In the genomic region with DNA sequence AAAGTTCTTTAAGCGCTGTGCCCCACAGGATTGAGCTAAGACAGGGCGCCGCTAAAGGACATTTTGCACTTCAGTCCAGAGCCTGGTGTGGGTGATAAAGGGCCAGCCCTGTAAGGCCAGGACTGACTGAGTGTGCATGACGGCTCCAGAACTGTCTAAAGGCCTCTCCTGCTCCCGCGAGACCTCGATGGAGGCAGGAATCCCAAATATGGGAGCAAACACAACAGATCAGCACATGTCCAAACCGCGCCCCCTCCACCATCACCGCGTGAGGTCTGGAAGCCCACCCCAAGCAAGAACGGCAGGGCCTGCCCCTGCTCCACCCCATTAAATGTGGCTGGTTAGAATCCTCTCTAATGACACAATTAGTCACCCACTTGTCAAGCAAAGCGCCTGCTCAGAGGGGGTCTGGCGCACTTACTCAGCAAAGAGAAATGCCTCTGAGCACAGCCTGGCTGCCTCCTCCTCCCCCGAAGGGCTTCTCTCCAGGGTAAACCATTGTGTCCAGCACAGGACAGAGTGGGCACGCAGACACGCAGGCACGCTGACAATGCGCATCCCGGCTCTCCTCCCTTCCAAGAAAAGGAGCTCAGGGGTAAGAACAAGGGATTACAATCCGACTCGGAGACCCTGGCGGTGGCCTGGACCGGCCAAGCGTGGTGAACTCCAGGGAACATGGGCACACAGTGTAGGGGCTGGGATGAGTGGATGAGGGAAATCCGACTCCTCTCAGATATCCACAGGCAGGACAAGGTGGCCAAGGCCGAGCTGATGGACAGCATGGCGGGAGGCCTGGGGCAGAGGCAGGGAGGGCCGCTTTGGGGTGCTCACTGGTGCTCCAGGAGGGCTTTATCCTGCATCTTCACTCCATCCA, we compare ENCODE assay signal across 8 cellular contexts. TPM values are rescaled to one million over a fixed set of nuclear protein-coding genes. Genes with fewer than 3 reads are reported as not detected.
DNase-seq lines count a peak whose midpoint lies in the region; ATAC-seq and TF ChIP-seq lines count a peak whose summit lies in the region.

No MANE protein-coding gene starts in this region.

- CTCF ChIA-PET in activated naive CD4-positive, alpha-beta T cell treated with anti-CD3 and anti-CD28 coated beads, Interleukin-2, amount 10 ng/mL, durations not matched to agents 7 days and 5 days (lab: Charles Lee): interaction anchor here (0.6 to 2.9 kb wide), 3 partner anchors 10 to 127 kb away, joined by 4 to 10 read pairs (median 5); no protein-coding TSS in a partner anchor

- H3K4me3 ChIP-seq in osteoblast (ENCODE audit: insufficient read depth, low read length) (peak overlapping the region; percentile 85), MM.1S (ENCODE audit: low read length) (no peak overlapping the region)

- H2AFZ ChIP-seq in osteoblast (ENCODE audit: low read length) (peak overlapping the region; percentile 3), MM.1S (ENCODE audit: low read length) (no peak overlapping the region)

- H4K20me1 ChIP-seq in osteoblast (ENCODE audit: insufficient read depth, low read length) (peaks cover 56% of the 10 kb centered on the region), MM.1S (ENCODE audit: insufficient read depth, low read length) (no peaks in the 10 kb centered on the region)

- no peak overlapping the region for H3K27ac Mint-ChIP-seq in activated naive CD4-positive, alpha-beta T cell treated with anti-CD3 and anti-CD28 coated beads, Interleukin-2, amount 10 ng/mL, durations not matched to agents 7 days and 5 days
- H3K27ac Mint-ChIP-seq in activated T-helper 1 cell treated with anti-CD3 and anti-CD28 coated beads, Interleukin-12 subunit alpha, Interleukin-12 subunit beta, Interleukin-2, Interleukin-4 antibody, amounts not matched to agents 30 ng/mL and 10 ng/mL and 1 ng/mL, durations not matched to agents 14 hours and 24 hours and 36 hours: no peak overlapping the region

- no peaks in the 10 kb centered on the region for H3K9me2 ChIP-seq in MM.1S (replicated peaks; ENCODE audit: insufficient read depth, low read length)

- ATAC-seq in GM19328 (IDR thresholded peaks at IDR 0.05; ENCODE audit: unreplicated experiment): no peak

- TF ChIP-seq CTCF in osteoblast (IDR thresholded peaks at IDR 0.05; ENCODE audit: extremely low read depth, low read depth, low read length): no peak
- TF ChIP-seq CTCF in MM.1S (IDR thresholded peaks at IDR 0.05; ENCODE audit: low read length): no peak

- H3K4me1 Mint-ChIP-seq in activated naive CD4-positive, alpha-beta T cell treated with anti-CD3 and anti-CD28 coated beads, Interleukin-2, amount 10 ng/mL, durations not matched to agents 7 days and 5 days: peaks cover 29% of the 10 kb centered on the region
- H3K4me1 Mint-ChIP-seq in activated T-helper 1 cell treated with anti-CD3 and anti-CD28 coated beads, Interleukin-12 subunit alpha, Interleukin-12 subunit beta, Interleukin-2, Interleukin-4 antibody, amounts not matched to agents 30 ng/mL and 10 ng/mL and 1 ng/mL, durations not matched to agents 14 hours and 24 hours and 36 hours (ENCODE audit: low read depth): peaks cover 12% of the 10 kb centered on the region

- no peak overlapping the region for H3K9ac ChIP-seq in MM.1S (ENCODE audit: low read length)

- peaks cover 32% of the 10 kb centered on the region for H3K36me3 ChIP-seq in osteoblast (ENCODE audit: insufficient read depth, low read length)
- H3K36me3 ChIP-seq in MM.1S (replicated peaks; ENCODE audit: insufficient read depth, low read length): no peaks in the 10 kb centered on the region

- peaks cover 32% of the 10 kb centered on the region for H3K27me3 Mint-ChIP-seq in activated naive CD4-positive, alpha-beta T cell treated with anti-CD3 and anti-CD28 coated beads, Interleukin-2, amount 10 ng/mL, durations not matched to agents 7 days and 5 days
- H3K27me3 Mint-ChIP-seq in activated T-helper 1 cell treated with anti-CD3 and anti-CD28 coated beads, Interleukin-12 subunit alpha, Interleukin-12 subunit beta, Interleukin-2, Interleukin-4 antibody, amounts not matched to agents 30 ng/mL and 10 ng/mL and 1 ng/mL, durations not matched to agents 14 hours and 24 hours and 36 hours (ENCODE audit: insufficient read depth): peaks cover 6% of the 10 kb centered on the region

- no peaks in the 10 kb centered on the region for H3K9me3 Mint-ChIP-seq in activated naive CD4-positive, alpha-beta T cell treated with anti-CD3 and anti-CD28 coated beads, Interleukin-2, amount 10 ng/mL, durations not matched to agents 7 days and 5 days
- H3K9me3 Mint-ChIP-seq in activated T-helper 1 cell treated with anti-CD3 and anti-CD28 coated beads, Interleukin-12 subunit alpha, Interleukin-12 subunit beta, Interleukin-2, Interleukin-4 antibody, amounts not matched to agents 30 ng/mL and 10 ng/mL and 1 ng/mL, durations not matched to agents 14 hours and 24 hours and 36 hours: no peaks in the 10 kb centered on the region

- H3K9me3 ChIP-seq in osteoblast (ENCODE audit: low read depth, low read length): no peaks in the 10 kb centered on the region
- H3K9me3 ChIP-seq in MM.1S (replicated peaks; ENCODE audit: insufficient read depth, low read length): no peaks in the 10 kb centered on the region

- no peaks in the 10 kb centered on the region for H3K27me3 ChIP-seq in osteoblast (ENCODE audit: insufficient read depth, low read length)
- H3K27me3 ChIP-seq in MM.1S (replicated peaks; ENCODE audit: insufficient read depth, low read length): 0 out of 2 replicates have a peak, but pooled peaks cover 5% of the 10 kb centered on the region

- DNase-seq in activated naive CD4-positive, alpha-beta T cell treated with anti-CD3 and anti-CD28 coated beads, Interleukin-2, amount 10 ng/mL, durations not matched to agents 7 days and 5 days: no peak
- DNase-seq in activated naive CD4-positive, alpha-beta T cell treated with anti-CD3 and anti-CD28 coated beads, Interleukin-2, amount 50 U/mL, for 16 hours: no peak
- no peak for DNase-seq in activated T-helper 1 cell treated with anti-CD3 and anti-CD28 coated beads, Interleukin-12 subunit alpha, Interleukin-12 subunit beta, Interleukin-2, Interleukin-4 antibody, amounts not matched to agents 30 ng/mL and 10 ng/mL and 1 ng/mL, durations not matched to agents 14 hours and 24 hours and 36 hours (ENCODE audit: low spot score)
- DNase-seq in head of caudate nucleus (peak in 37 of 42 donors; percentile 47 to 91 (median 70)), osteoblast (ENCODE audit: insufficient read length, low spot score, missing footprints) (peak; percentile 99), MM.1S (no peak), DMS 273 treated with DMSO at 0.1 percent for 48 hours (lab: John Stamatoyannopoulos, UW) (no peak)

- peaks cover 32% of the 10 kb centered on the region for H3K4me1 ChIP-seq in osteoblast (ENCODE audit: insufficient read depth, low read length)
- H3K4me1 ChIP-seq in MM.1S (ENCODE audit: low read length): peaks cover under 1% of the 10 kb centered on the region

- H3K4me2 ChIP-seq in osteoblast (ENCODE audit: insufficient read depth, low read length) (peak overlapping the region; percentile 96), MM.1S (ENCODE audit: low read depth, low read length) (no peak overlapping the region)

- peaks cover 18% of the 10 kb centered on the region for H3K36me3 Mint-ChIP-seq in activated naive CD4-positive, alpha-beta T cell treated with anti-CD3 and anti-CD28 coated beads, Interleukin-2, amount 10 ng/mL, durations not matched to agents 7 days and 5 days
- H3K36me3 Mint-ChIP-seq in activated T-helper 1 cell treated with anti-CD3 and anti-CD28 coated beads, Interleukin-12 subunit alpha, Interleukin-12 subunit beta, Interleukin-2, Interleukin-4 antibody, amounts not matched to agents 30 ng/mL and 10 ng/mL and 1 ng/mL, durations not matched to agents 14 hours and 24 hours and 36 hours (ENCODE audit: low read depth): peaks cover 12% of the 10 kb centered on the region

- intact Hi-C loops in activated T-helper 1 cell treated with anti-CD3 and anti-CD28 coated beads, Interleukin-12 subunit alpha, Interleukin-12 subunit beta, Interleukin-2, Interleukin-4 antibody, amounts not matched to agents 30 ng/mL and 10 ng/mL and 1 ng/mL, durations not matched to agents 14 hours and 24 hours and 36 hours (cut with micrococcal nuclease): no loop called here
- intact Hi-C loops in head of caudate nucleus (cut with DNase I): no loop called here

- H3K27ac ChIP-seq in osteoblast (ENCODE audit: low read depth, low read length) (peak overlapping the region; percentile 99), MM.1S (ENCODE audit: low read length) (no peak overlapping the region)

- peaks cover 7% of the 10 kb centered on the region; the same call in 1 of the 2 replicates for H3F3A ChIP-seq in MM.1S (ENCODE audit: insufficient read depth, low read length)

- H3K79me2 ChIP-seq in osteoblast (ENCODE audit: insufficient read depth, low read length) (peaks cover 81% of the 10 kb centered on the region), MM.1S (ENCODE audit: low read length) (peaks cover 8% of the 10 kb centered on the region)

- peak overlapping the region; percentile 64 for H3K4me3 Mint-ChIP-seq in activated naive CD4-positive, alpha-beta T cell treated with anti-CD3 and anti-CD28 coated beads, Interleukin-2, amount 10 ng/mL, durations not matched to agents 7 days and 5 days
- peak overlapping the region; percentile 75 for H3K4me3 Mint-ChIP-seq in activated T-helper 1 cell treated with anti-CD3 and anti-CD28 coated beads, Interleukin-12 subunit alpha, Interleukin-12 subunit beta, Interleukin-2, Interleukin-4 antibody, amounts not matched to agents 30 ng/mL and 10 ng/mL and 1 ng/mL, durations not matched to agents 14 hours and 24 hours and 36 hours

RNA-seq across cellular contexts. Expression of gene MXRA7, which starts 1.5 kb away (rescaled TPM):
- total RNA-seq in activated T-helper 1 cell treated with anti-CD3 and anti-CD28 coated beads, Interleukin-12 subunit alpha, Interleukin-12 subunit beta, Interleukin-2, Interleukin-4 antibody, amounts not matched to agents 30 ng/mL and 10 ng/mL and 1 ng/mL, durations not matched to agents 14 hours and 24 hours and 36 hours: 3.8 and 5.1 TPM in 2 replicates
- total RNA-seq in osteoblast: 352 and 388 TPM in 2 replicates

RNA-seq across cellular contexts. Expression of gene JMJD6, which starts 17.1 kb away (rescaled TPM):
- total RNA-seq in activated T-helper 1 cell treated with anti-CD3 and anti-CD28 coated beads, Interleukin-12 subunit alpha, Interleukin-12 subunit beta, Interleukin-2, Interleukin-4 antibody, amounts not matched to agents 30 ng/mL and 10 ng/mL and 1 ng/mL, durations not matched to agents 14 hours and 24 hours and 36 hours: 80.5 TPM in 2 replicates
- total RNA-seq in osteoblast: 18.8 and 21.5 TPM in 2 replicates

RNA-seq across cellular contexts. Expression of gene METTL23, which starts 17.3 kb away (rescaled TPM):
- 35.5 and 38.2 TPM in 2 replicates for total RNA-seq in activated T-helper 1 cell treated with anti-CD3 and anti-CD28 coated beads, Interleukin-12 subunit alpha, Interleukin-12 subunit beta, Interleukin-2, Interleukin-4 antibody, amounts not matched to agents 30 ng/mL and 10 ng/mL and 1 ng/mL, durations not matched to agents 14 hours and 24 hours and 36 hours
- 25.7 and 28.6 TPM in 2 replicates for total RNA-seq in osteoblast

RNA-seq across cellular contexts. Expression of gene SRSF2, which starts 27.8 kb away (rescaled TPM):
- 535 and 541 TPM in 2 replicates for total RNA-seq in activated T-helper 1 cell treated with anti-CD3 and anti-CD28 coated beads, Interleukin-12 subunit alpha, Interleukin-12 subunit beta, Interleukin-2, Interleukin-4 antibody, amounts not matched to agents 30 ng/mL and 10 ng/mL and 1 ng/mL, durations not matched to agents 14 hours and 24 hours and 36 hours
- total RNA-seq in osteoblast: 88.7 and 102 TPM in 2 replicates

RNA-seq across cellular contexts. Expression of gene MFSD11, which starts 28.6 kb away (rescaled TPM):
- total RNA-seq in activated T-helper 1 cell treated with anti-CD3 and anti-CD28 coated beads, Interleukin-12 subunit alpha, Interleukin-12 subunit beta, Interleukin-2, Interleukin-4 antibody, amounts not matched to agents 30 ng/mL and 10 ng/mL and 1 ng/mL, durations not matched to agents 14 hours and 24 hours and 36 hours: 16.6 and 17.1 TPM in 2 replicates
- 42.0 and 45.4 TPM in 2 replicates for total RNA-seq in osteoblast

Comparison
In these comparisons a context has a peak if more than half of its experiments do, and no peak if none do; other contexts are left out.
1. DNase-seq: peak in head of caudate nucleus (37 of 42) and osteoblast (single experiment); none in activated naive CD4-positive, alpha-beta T cell treated with anti-CD3 and anti-CD28 coated beads, Interleukin-2, amount 10 ng/mL, durations not matched to agents 7 days and 5 days (single experiment), activated naive CD4-positive, alpha-beta T cell treated with anti-CD3 and anti-CD28 coated beads, Interleukin-2, amount 50 U/mL, for 16 hours (single experiment), activated T-helper 1 cell treated with anti-CD3 and anti-CD28 coated beads, Interleukin-12 subunit alpha, Interleukin-12 subunit beta, Interleukin-2, Interleukin-4 antibody, amounts not matched to agents 30 ng/mL and 10 ng/mL and 1 ng/mL, durations not matched to agents 14 hours and 24 hours and 36 hours (single experiment), MM.1S (single experiment) and DMS 273 treated with DMSO at 0.1 percent for 48 hours (single experiment).
2. RNA of gene MXRA7, which starts 1.5 kb away (total RNA-seq): 352 to 388 TPM in osteoblast; 3.8 to 5.1 TPM in activated T-helper 1 cell treated with anti-CD3 and anti-CD28 coated beads, Interleukin-12 subunit alpha, Interleukin-12 subunit beta, Interleukin-2, Interleukin-4 antibody, amounts not matched to agents 30 ng/mL and 10 ng/mL and 1 ng/mL, durations not matched to agents 14 hours and 24 hours and 36 hours; every median in the first group is over 10 times any median in the second.